Comparison of ENCODE assay signal across 8 cellular contexts in the genomic region with DNA sequence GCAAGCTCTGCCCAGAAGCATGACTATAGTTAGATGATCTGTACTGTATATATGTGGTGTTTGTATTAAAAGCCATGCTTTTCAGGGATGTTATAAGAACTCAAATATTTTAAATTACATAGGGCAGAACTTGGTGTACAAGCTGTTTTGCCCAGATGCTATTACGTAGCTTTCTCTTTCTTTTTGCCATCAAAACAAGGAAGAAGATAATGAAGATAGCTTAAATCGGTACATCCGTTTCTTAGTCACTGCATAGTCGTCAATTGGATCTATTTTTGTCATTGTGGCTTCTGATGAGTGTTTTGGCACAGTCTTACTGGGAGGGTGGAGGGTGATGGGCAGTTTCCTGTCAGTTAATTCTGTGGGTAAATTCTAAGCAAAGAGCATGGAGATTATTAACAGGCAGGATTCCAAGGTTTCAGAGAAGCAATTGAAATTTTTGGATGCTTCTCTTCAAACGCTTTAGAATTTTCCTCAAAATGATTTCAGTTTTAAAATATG.
DNase-seq lines count a peak whose midpoint lies in the region; ATAC-seq, FAIRE-seq and TF ChIP-seq lines count a peak whose summit lies in the region.

No MANE protein-coding gene starts in this region.

- peak; percentile 70 for FAIRE-seq in kidney (lab: Jason Lieb, UNC)

- no peaks in the 10 kb centered on the region for H3K36me3 ChIP-seq in kidney (ENCODE audit: control insufficient read depth in 1 of 2, insufficient read depth in 2 of 2, low read length in 2 of 2)

- H3K4me3 ChIP-seq in kidney (ENCODE audit: low read length in 2 of 2) = peak overlapping the region; percentile 28 to 45

- no peaks in the 10 kb centered on the region for H3K9me3 Mint-ChIP-seq in CD4-positive, alpha-beta T cell
- peaks cover 7% of the 10 kb centered on the region for H3K9me3 Mint-ChIP-seq in activated naive CD8-positive, alpha-beta T cell treated with anti-CD3 and anti-CD28 coated beads, Interleukin-2, amount 50 U/mL, for 24 hours

- H3K27me3 ChIP-seq in CD4-positive, alpha-beta T cell (ENCODE audit: control insufficient read depth, insufficient read depth, low read length) = no peaks in the 10 kb centered on the region

- DNase-seq in CD4-positive, alpha-beta T cell = peak in 9 of 10 experiments; percentile 8 to 63 (median 27)
- DNase-seq in HK-2 (ENCODE audit: unreplicated experiment) (peak; percentile 50), SHP77 treated with DMSO at 0.1 percent for 48 hours (lab: John Stamatoyannopoulos, UW) (peak; percentile 87), kidney (no peak), NCI-H1048 (lab: John Stamatoyannopoulos, UW) (no peak)
- DNase-seq in activated naive CD8-positive, alpha-beta T cell treated with anti-CD3 and anti-CD28 coated beads, Interleukin-2, amount 50 U/mL, for 24 hours = peak; percentile 40
- peak; percentile 7 to 22 (median 22) for DNase-seq in stimulated activated CD4-positive, alpha-beta T cell treated with anti-CD3 and anti-CD28 coated beads, TNF-alpha, amount 100 ng/mL, for 48 hours (ENCODE audit: low read depth in 3 of 3)

- H3K36me3 Mint-ChIP-seq in CD4-positive, alpha-beta T cell (ENCODE audit: low read depth) = no peaks in the 10 kb centered on the region
- H3K36me3 Mint-ChIP-seq in activated naive CD8-positive, alpha-beta T cell treated with anti-CD3 and anti-CD28 coated beads, Interleukin-2, amount 50 U/mL, for 24 hours (ENCODE audit: low read depth) = peaks cover 9% of the 10 kb centered on the region

- ATAC-seq in CD4-positive, alpha-beta T cell (ENCODE audit: poor library complexity) = peak; percentile 98
- peak; percentile 86 for ATAC-seq in GM19467 (IDR thresholded peaks at IDR 0.05; ENCODE audit: unreplicated experiment)
- ATAC-seq in activated naive CD8-positive, alpha-beta T cell treated with anti-CD3 and anti-CD28 coated beads, Interleukin-2, amount 50 U/mL, for 24 hours = peak; percentile 99

- intact Hi-C loops in CD4-positive, alpha-beta T cell (cut with DNase I, micrococcal nuclease) = no loop called here
- intact Hi-C loops in kidney (cut with DNase I) = no loop called here

- peak overlapping the region; percentile 84 for H3K4me3 Mint-ChIP-seq in CD4-positive, alpha-beta T cell
- peak overlapping the region; percentile 83 for H3K4me3 Mint-ChIP-seq in activated naive CD8-positive, alpha-beta T cell treated with anti-CD3 and anti-CD28 coated beads, Interleukin-2, amount 50 U/mL, for 24 hours

- H3K4me1 ChIP-seq in kidney (ENCODE audit: control insufficient read depth in 1 of 2, insufficient read depth in 1 of 2, low read depth in 1 of 2, low read length in 2 of 2) = peaks cover 0 to 2% of the 10 kb centered on the region in 2 donors

- peaks cover 39% of the 10 kb centered on the region for H3K4me1 Mint-ChIP-seq in CD4-positive, alpha-beta T cell (ENCODE audit: low read depth)
- H3K4me1 Mint-ChIP-seq in activated naive CD8-positive, alpha-beta T cell treated with anti-CD3 and anti-CD28 coated beads, Interleukin-2, amount 50 U/mL, for 24 hours = peaks cover 48% of the 10 kb centered on the region

- H3K27ac Mint-ChIP-seq in CD4-positive, alpha-beta T cell = peak overlapping the region; percentile 87
- H3K27ac Mint-ChIP-seq in activated naive CD8-positive, alpha-beta T cell treated with anti-CD3 and anti-CD28 coated beads, Interleukin-2, amount 50 U/mL, for 24 hours = peak overlapping the region; percentile 92

- H3K27ac ChIP-seq in CD4-positive, alpha-beta T cell (ENCODE audit: low read depth, low read length) = peak overlapping the region; percentile 39
- H3K27ac ChIP-seq in kidney (ENCODE audit: low read depth in 2 of 2, low read length in 2 of 2) = peak overlapping the region in 1 of 2 donors; percentile 36

- CTCF ChIA-PET in CD4-positive, alpha-beta T cell (lab: Charles Lee) = interaction anchor here (0.6 to 1.5 kb wide), 4 partner anchors 14 to 69 kb away, joined by 3 read pairs; no protein-coding TSS in a partner anchor

- no peak overlapping the region for H3K9ac ChIP-seq in kidney (ENCODE audit: low read length in 2 of 2)

- H3K9me3 ChIP-seq in CD4-positive, alpha-beta T cell (ENCODE audit: control insufficient read depth, low read length) = no peaks in the 10 kb centered on the region
- H3K9me3 ChIP-seq in kidney (ENCODE audit: control insufficient read depth in 1 of 2, low read length in 2 of 2) = no peaks in the 10 kb centered on the region

- POLR2A ChIA-PET in CD4-positive, alpha-beta T cell (lab: Charles Lee) = interaction anchor here (1.2 to 1.3 kb wide), 3 partner anchors 20 to 78 kb away, joined by 3 to 7 read pairs (median 3); no protein-coding TSS in a partner anchor

- H3K27me3 Mint-ChIP-seq in CD4-positive, alpha-beta T cell = no peaks in the 10 kb centered on the region
- H3K27me3 Mint-ChIP-seq in activated naive CD8-positive, alpha-beta T cell treated with anti-CD3 and anti-CD28 coated beads, Interleukin-2, amount 50 U/mL, for 24 hours = no peaks in the 10 kb centered on the region

- no peak for TF ChIP-seq CTCF in CD4-positive, alpha-beta T cell (IDR thresholded peaks at IDR 0.05)
- TF ChIP-seq CTCF in kidney (IDR thresholded peaks at IDR 0.05; ENCODE audit: borderline replicate concordance, extremely low read depth, insufficient read depth) = no peak

Comparison
In these comparisons a context has a peak if more than half of its experiments do, and no peak if none do; other contexts are left out.
1. DNase-seq: peak in CD4-positive, alpha-beta T cell (9 of 10), HK-2 (single experiment), SHP77 treated with DMSO at 0.1 percent for 48 hours (single experiment), activated naive CD8-positive, alpha-beta T cell treated with anti-CD3 and anti-CD28 coated beads, Interleukin-2, amount 50 U/mL, for 24 hours (single experiment) and stimulated activated CD4-positive, alpha-beta T cell treated with anti-CD3 and anti-CD28 coated beads, TNF-alpha, amount 100 ng/mL, for 48 hours (3 of 3); none in kidney (single experiment) and NCI-H1048 (single experiment).
2. Peak in every context shown above with its lines, with median percentiles within 50 percentile points of each other: ATAC-seq.